Comparison of ENCODE assay signal across 8 cellular contexts in the genomic region with DNA sequence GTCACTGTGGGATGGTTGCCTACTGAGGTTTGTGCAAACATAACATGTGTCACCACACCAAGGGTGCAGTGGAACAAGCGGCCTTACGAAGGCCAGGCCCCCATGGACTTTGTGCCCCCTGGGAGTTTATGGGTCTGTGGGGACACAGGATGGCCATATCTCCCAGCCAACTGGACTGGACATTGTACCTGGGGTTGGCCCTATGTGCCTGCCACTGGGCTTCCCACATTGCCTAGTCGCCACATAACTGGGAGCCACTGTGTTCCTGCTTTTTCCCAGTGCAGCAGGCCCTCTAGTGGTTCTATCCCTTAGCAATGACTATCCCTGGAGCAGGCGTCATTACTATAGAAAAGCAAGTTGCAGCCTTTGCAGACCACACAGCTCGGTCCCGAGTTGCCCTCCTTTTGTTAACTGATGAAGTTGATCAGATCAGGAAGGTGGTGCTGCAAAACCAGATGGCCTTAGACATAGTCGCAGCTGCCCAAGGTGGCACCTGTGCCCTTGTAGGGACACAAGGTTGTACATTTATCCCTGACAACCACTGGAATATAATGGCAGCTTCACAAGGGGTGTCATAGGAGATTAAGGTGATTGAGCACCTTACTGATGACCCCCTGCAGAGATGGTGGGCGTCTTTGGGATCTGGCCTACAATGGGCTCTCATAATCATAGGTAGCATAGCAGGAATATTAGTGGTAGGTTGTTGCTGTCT. TPM values are rescaled to one million over a fixed set of nuclear protein-coding genes. Genes with fewer than 3 reads are reported as not detected.
DNase-seq lines count a peak whose midpoint lies in the region; ATAC-seq and TF ChIP-seq lines count a peak whose summit lies in the region.

No MANE protein-coding gene starts in this region.

- H3K27ac ChIP-seq in Panc1 (ENCODE audit: low read length) = no peak overlapping the region
- H3K27ac ChIP-seq in transverse colon = no peak overlapping the region

- peak; percentile 49; the same call in 1 of the 2 replicates for ATAC-seq in Panc1
- no peak for ATAC-seq in GM21619 (IDR thresholded peaks at IDR 0.05; ENCODE audit: unreplicated experiment)
- no peak for ATAC-seq in HG02610 (IDR thresholded peaks at IDR 0.05; ENCODE audit: unreplicated experiment)

- H3K9me3 ChIP-seq in Panc1 (ENCODE audit: control insufficient read depth, insufficient read depth, low read depth, low read length) (no peaks in the 10 kb centered on the region), transverse colon (no peaks in the 10 kb centered on the region)

- 43% methylated on average over 8 of the region's 8 CpGs; no CpG with 5 or more reads in 1 of the 2 donors for WGBS in transverse colon (ENCODE audit: low coverage in 1 of 2), 2 donors

- H3K27me3 ChIP-seq in Panc1 (ENCODE audit: control insufficient read depth, insufficient read depth, low read length) = no peaks in the 10 kb centered on the region
- no peaks in the 10 kb centered on the region for H3K27me3 ChIP-seq in transverse colon

- DNase-seq in SIG-M5 treated with dmso at 0.1 percent for 504 hours (lab: John Stamatoyannopoulos, UW; ENCODE audit: unreplicated experiment) = peak; percentile 17
- no peak for DNase-seq in SIG-M5 (lab: John Stamatoyannopoulos, UW)
- no peak for DNase-seq in Panc1 (ENCODE audit: low read depth, low spot score)
- DNase-seq in fibroblast of pulmonary artery (ENCODE audit: low read depth) = peak; percentile 70
- peak; percentile 54 for DNase-seq in transverse colon
- no peak for DNase-seq in foreskin melanocyte

- in situ Hi-C loops in Panc1 (cut with HindIII; ENCODE audit: low pct_unique_long_range_greater_than_20kb, low sequenced_read_pairs) (no loop called here), transverse colon (cut with MboI; ENCODE audit: low pct_ligation_motif_present in 1 of 4, low pct_unique_long_range_greater_than_20kb in 1 of 4, low sequenced_read_pairs in 3 of 4) (loop anchor here in 3 of 4 donors (10.0 to 25.0 kb wide), 2 partner anchors 194 to 282 kb away; a partner anchor contains a TSS)

- H3K4me1 ChIP-seq in Panc1 (ENCODE audit: control insufficient read depth, insufficient read depth, low read length) = peaks cover 8% of the 10 kb centered on the region
- H3K4me1 ChIP-seq in transverse colon = peaks cover 0 to 10% (median 4%) of the 10 kb centered on the region in 4 donors

- intact Hi-C loops in Panc1 (cut with micrococcal nuclease; ENCODE audit: unreplicated experiment) (loop anchor here (5.0 kb wide), 3 partner anchors 74 to 279 kb away; no protein-coding TSS in a partner anchor), transverse colon (cut with DNase I; ENCODE audit: low total_unique reads) (no loop called here)

- no peak for TF ChIP-seq POLR2A in transverse colon (IDR thresholded peaks at IDR 0.05)

- no peaks in the 10 kb centered on the region for H3K36me3 ChIP-seq in Panc1 (ENCODE audit: control insufficient read depth, insufficient read depth, low read length)
- H3K36me3 ChIP-seq in transverse colon = no peaks in the 10 kb centered on the region

- CTCF ChIA-PET in Panc1 (lab: Charles Lee) = interaction anchor here (0.8 to 1.0 kb wide), 2 partner anchors 119 to 145 kb away, joined by 3 to 4 read pairs; no protein-coding TSS in a partner anchor

- no TSS peak for BruUV-seq in Panc1 (replicated peaks; lab: Mats Ljungman, UMichigan)

- TF ChIP-seq CTCF in Panc1 (IDR thresholded peaks at IDR 0.05) (peak; percentile 77), fibroblast of pulmonary artery (IDR thresholded peaks at IDR 0.05; ENCODE audit: low read length, missing control alignments) (peak; percentile 91), transverse colon (IDR thresholded peaks at IDR 0.05) (peak; percentile 32 to 67 (median 47))

- POLR2A ChIA-PET in Panc1 (lab: Charles Lee) = no interaction called here

- no peak for TF ChIP-seq EP300 in transverse colon (IDR thresholded peaks at IDR 0.05; ENCODE audit: low read depth)

- H3K4me3 ChIP-seq in Panc1 (ENCODE audit: low read depth in 2 of 2, low read length in 2 of 2) (no peak overlapping the region), fibroblast of pulmonary artery (replicated peaks; ENCODE audit: low read depth, low read length) (no peak overlapping the region), transverse colon (no peak overlapping the region)

RNA-seq across cellular contexts. Expression of a gene that starts 15.2 kb away (rescaled TPM):
- not detected for total RNA-seq in Panc1 (2021; ENCODE audit: unreplicated experiment)
- not detected for polyA plus RNA-seq in Panc1 (2012; ENCODE audit: insufficient read length)
- total RNA-seq in transverse colon = not detected

RNA-seq across cellular contexts. Expression of a gene that starts 18.5 kb away (rescaled TPM):
- not detected for total RNA-seq in Panc1 (2021; ENCODE audit: unreplicated experiment)
- polyA plus RNA-seq in Panc1 (2012; ENCODE audit: insufficient read length) = not detected
- not detected for total RNA-seq in transverse colon

RNA-seq across cellular contexts. Expression of a gene that starts 35.1 kb away (rescaled TPM):
- not detected for total RNA-seq in Panc1 (2021; ENCODE audit: unreplicated experiment)
- not detected for polyA plus RNA-seq in Panc1 (2012; ENCODE audit: insufficient read length)
- not detected for total RNA-seq in transverse colon

RNA-seq across cellular contexts. Expression of a gene that starts 45.5 kb away (rescaled TPM):
- not detected for total RNA-seq in Panc1 (2021; ENCODE audit: unreplicated experiment)
- not detected for polyA plus RNA-seq in Panc1 (2012; ENCODE audit: insufficient read length)
- total RNA-seq in transverse colon = not detected

Comparison
In these comparisons a context has a peak if more than half of its experiments do, and no peak if none do; other contexts are left out.
1. DNase-seq: peak in SIG-M5 treated with dmso at 0.1 percent for 504 hours (single experiment), fibroblast of pulmonary artery (single experiment) and transverse colon (single experiment); none in SIG-M5 (single experiment), Panc1 (single experiment) and foreskin melanocyte (single experiment).
2. Peak in every context shown above with its lines, with median percentiles within 50 percentile points of each other: CTCF ChIP-seq.